1 cellular context compared by ENCODE assay signal in the genomic region with DNA sequence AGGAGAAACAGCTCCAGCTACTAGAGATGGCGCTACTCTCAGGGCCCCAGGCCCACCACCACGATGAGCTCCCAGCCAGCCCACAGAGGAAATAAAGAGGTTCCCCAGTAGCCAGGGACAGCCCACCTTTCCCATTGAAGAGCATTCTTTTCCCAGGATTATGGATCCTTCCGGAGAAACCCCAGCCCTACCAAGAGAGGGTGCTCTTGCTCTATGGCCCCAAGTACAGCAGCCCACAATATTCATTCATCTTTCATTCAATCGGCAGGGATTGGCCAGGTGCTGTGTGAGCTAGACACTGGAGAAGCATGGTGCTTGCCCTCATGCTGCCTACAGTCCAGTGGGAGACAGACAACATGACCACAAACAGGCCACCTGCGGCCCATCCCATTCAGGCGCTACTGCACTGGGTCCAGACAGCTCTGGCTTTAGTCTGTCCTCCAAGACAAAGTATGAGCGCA.
TF ChIP-seq lines count a peak whose summit lies in the region.

No MANE protein-coding gene starts in this region.

TF ChIP-seq in HepG2, 621 proteins besides CTCF, POLR2A, EP300 and RAD21 (continues in another document):
- TF ChIP-seq ZNF12 (CRISPR knock-in tag; IDR thresholded peaks at IDR 0.05) (peak; percentile 56; the same call in 1 of the 2 replicates), ARNT (IDR thresholded peaks at IDR 0.05) (no peak), GATAD1 (CRISPR knock-in tag; IDR thresholded peaks at IDR 0.05) (0 out of 2 replicates have a peak, but pooled peaks have one; percentile 23), U2AF1 (optimal IDR thresholded peaks at IDR 0.05; ENCODE audit: low read depth, low read length) (no peak), MYC (CRISPR knock-in tag; IDR thresholded peaks at IDR 0.05; ENCODE audit: borderline replicate concordance) (no peak), STAG1 (CRISPR knock-in tag; IDR thresholded peaks at IDR 0.05) (peak; percentile 94), BORCS8-MEF2B (CRISPR knock-in tag; IDR thresholded peaks at IDR 0.05) (no peak), GABPA (IDR thresholded peaks at IDR 0.05; ENCODE audit: low read depth, low read length) (no peak), GABPA (CRISPR knock-in tag; IDR thresholded peaks at IDR 0.05; ENCODE audit: low read depth) (peak; percentile 32; the same call in 1 of the 2 replicates), SAFB2 (CRISPR knock-in tag; IDR thresholded peaks at IDR 0.05; ENCODE audit: borderline replicate concordance, low read depth) (peak; percentile 31; the same call in 1 of the 2 replicates), MAZ (IDR thresholded peaks at IDR 0.05; ENCODE audit: borderline replicate concordance, low read depth, low read length) (no peak), MAZ (CRISPR knock-in tag; IDR thresholded peaks at IDR 0.05; ENCODE audit: low read depth) (peak; percentile 40; the same call in 1 of the 2 replicates), NKX3-1 (CRISPR knock-in tag; IDR thresholded peaks at IDR 0.05) (no peak), ZNF460 (CRISPR knock-in tag; IDR thresholded peaks at IDR 0.05; ENCODE audit: borderline replicate concordance) (no peak), SMC3 (IDR thresholded peaks at IDR 0.05; ENCODE audit: low read length) (peak; percentile 95), ZNF543 (CRISPR knock-in tag; IDR thresholded peaks at IDR 0.05) (no peak), FOXK1 (CRISPR knock-in tag; IDR thresholded peaks at IDR 0.05; ENCODE audit: borderline replicate concordance, low read depth) (no peak), SIN3A (IDR thresholded peaks at IDR 0.05; ENCODE audit: borderline replicate concordance, low read depth, low read length) (no peak), CCAR2 (optimal IDR thresholded peaks at IDR 0.05; ENCODE audit: low read depth, low read length) (no peak), SNRNP70 (IDR thresholded peaks at IDR 0.05; ENCODE audit: low read depth, low read length) (no peak), ZIK1 (CRISPR knock-in tag; IDR thresholded peaks at IDR 0.05; ENCODE audit: borderline replicate concordance, low read depth) (no peak), KDM1A (CRISPR knock-in tag; IDR thresholded peaks at IDR 0.05) (no peak), TCF7 (IDR thresholded peaks at IDR 0.05; ENCODE audit: low read depth) (no peak), ZNF572 (CRISPR knock-in tag; IDR thresholded peaks at IDR 0.05) (no peak), ZMYM2 (CRISPR knock-in tag; IDR thresholded peaks at IDR 0.05) (0 out of 2 replicates have a peak, but pooled peaks have one; percentile 39), SALL1 (CRISPR knock-in tag; IDR thresholded peaks at IDR 0.05) (peak; percentile 28; the same call in 1 of the 2 replicates)
- TF ChIP-seq, protein P1, sequence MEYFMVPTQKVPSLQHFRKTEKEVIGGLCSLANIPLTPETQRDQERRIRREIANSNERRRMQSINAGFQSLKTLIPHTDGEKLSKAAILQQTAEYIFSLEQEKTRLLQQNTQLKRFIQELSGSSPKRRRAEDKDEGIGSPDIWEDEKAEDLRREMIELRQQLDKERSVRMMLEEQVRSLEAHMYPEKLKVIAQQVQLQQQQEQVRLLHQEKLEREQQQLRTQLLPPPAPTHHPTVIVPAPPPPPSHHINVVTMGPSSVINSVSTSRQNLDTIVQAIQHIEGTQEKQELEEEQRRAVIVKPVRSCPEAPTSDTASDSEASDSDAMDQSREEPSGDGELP (IDR thresholded peaks at IDR 0.05; ENCODE audit: borderline replicate concordance, low read depth) = no peak
- TF ChIP-seq, protein P2, sequence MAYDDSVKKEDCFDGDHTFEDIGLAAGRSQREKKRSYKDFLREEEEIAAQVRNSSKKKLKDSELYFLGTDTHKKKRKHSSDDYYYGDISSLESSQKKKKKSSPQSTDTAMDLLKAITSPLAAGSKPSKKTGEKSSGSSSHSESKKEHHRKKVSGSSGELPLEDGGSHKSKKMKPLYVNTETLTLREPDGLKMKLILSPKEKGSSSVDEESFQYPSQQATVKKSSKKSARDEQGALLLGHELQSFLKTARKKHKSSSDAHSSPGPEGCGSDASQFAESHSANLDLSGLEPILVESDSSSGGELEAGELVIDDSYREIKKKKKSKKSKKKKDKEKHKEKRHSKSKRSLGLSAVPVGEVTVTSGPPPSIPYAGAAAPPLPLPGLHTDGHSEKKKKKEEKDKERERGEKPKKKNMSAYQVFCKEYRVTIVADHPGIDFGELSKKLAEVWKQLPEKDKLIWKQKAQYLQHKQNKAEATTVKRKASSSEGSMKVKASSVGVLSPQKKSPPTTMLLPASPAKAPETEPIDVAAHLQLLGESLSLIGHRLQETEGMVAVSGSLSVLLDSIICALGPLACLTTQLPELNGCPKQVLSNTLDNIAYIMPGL (CRISPR knock-in tag; IDR thresholded peaks at IDR 0.05; ENCODE audit: borderline replicate concordance in 1 of 2, low read depth in 1 of 2) = 0 out of 4 replicates have a peak, but pooled peaks have one; percentile 24 to 43
- TF ChIP-seq, protein P3, sequence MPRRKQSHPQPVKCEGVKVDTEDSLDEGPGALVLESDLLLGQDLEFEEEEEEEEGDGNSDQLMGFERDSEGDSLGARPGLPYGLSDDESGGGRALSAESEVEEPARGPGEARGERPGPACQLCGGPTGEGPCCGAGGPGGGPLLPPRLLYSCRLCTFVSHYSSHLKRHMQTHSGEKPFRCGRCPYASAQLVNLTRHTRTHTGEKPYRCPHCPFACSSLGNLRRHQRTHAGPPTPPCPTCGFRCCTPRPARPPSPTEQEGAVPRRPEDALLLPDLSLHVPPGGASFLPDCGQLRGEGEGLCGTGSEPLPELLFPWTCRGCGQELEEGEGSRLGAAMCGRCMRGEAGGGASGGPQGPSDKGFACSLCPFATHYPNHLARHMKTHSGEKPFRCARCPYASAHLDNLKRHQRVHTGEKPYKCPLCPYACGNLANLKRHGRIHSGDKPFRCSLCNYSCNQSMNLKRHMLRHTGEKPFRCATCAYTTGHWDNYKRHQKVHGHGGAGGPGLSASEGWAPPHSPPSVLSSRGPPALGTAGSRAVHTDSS (CRISPR knock-in tag; conservative IDR thresholded peaks at IDR 0.05) = no peak
- TF ChIP-seq, protein P4, sequence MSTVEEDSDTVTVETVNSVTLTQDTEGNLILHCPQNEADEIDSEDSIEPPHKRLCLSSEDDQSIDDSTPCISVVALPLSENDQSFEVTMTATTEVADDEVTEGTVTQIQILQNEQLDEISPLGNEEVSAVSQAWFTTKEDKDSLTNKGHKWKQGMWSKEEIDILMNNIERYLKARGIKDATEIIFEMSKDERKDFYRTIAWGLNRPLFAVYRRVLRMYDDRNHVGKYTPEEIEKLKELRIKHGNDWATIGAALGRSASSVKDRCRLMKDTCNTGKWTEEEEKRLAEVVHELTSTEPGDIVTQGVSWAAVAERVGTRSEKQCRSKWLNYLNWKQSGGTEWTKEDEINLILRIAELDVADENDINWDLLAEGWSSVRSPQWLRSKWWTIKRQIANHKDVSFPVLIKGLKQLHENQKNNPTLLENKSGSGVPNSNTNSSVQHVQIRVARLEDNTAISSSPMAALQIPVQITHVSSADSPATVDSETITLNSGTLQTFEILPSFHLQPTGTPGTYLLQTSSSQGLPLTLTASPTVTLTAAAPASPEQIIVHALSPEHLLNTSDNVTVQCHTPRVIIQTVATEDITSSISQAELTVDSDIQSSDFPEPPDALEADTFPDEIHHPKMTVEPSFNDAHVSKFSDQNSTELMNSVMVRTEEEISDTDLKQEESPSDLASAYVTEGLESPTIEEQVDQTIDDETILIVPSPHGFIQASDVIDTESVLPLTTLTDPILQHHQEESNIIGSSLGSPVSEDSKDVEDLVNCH (CRISPR knock-in tag; IDR thresholded peaks at IDR 0.05) = no peak
- TF ChIP-seq, protein P5, sequence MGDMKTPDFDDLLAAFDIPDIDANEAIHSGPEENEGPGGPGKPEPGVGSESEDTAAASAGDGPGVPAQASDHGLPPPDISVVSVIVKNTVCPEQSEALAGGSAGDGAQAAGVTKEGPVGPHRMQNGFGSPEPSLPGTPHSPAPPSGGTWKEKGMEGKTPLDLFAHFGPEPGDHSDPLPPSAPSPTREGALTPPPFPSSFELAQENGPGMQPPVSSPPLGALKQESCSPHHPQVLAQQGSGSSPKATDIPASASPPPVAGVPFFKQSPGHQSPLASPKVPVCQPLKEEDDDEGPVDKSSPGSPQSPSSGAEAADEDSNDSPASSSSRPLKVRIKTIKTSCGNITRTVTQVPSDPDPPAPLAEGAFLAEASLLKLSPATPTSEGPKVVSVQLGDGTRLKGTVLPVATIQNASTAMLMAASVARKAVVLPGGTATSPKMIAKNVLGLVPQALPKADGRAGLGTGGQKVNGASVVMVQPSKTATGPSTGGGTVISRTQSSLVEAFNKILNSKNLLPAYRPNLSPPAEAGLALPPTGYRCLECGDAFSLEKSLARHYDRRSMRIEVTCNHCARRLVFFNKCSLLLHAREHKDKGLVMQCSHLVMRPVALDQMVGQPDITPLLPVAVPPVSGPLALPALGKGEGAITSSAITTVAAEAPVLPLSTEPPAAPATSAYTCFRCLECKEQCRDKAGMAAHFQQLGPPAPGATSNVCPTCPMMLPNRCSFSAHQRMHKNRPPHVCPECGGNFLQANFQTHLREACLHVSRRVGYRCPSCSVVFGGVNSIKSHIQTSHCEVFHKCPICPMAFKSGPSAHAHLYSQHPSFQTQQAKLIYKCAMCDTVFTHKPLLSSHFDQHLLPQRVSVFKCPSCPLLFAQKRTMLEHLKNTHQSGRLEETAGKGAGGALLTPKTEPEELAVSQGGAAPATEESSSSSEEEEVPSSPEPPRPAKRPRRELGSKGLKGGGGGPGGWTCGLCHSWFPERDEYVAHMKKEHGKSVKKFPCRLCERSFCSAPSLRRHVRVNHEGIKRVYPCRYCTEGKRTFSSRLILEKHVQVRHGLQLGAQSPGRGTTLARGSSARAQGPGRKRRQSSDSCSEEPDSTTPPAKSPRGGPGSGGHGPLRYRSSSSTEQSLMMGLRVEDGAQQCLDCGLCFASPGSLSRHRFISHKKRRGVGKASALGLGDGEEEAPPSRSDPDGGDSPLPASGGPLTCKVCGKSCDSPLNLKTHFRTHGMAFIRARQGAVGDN (CRISPR knock-in tag; IDR thresholded peaks at IDR 0.05) = peak; percentile 28; the same call in 1 of the 2 replicates
- TF ChIP-seq, protein P6, sequence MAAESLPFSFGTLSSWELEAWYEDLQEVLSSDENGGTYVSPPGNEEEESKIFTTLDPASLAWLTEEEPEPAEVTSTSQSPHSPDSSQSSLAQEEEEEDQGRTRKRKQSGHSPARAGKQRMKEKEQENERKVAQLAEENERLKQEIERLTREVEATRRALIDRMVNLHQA (CRISPR knock-in tag; IDR thresholded peaks at IDR 0.05) = no peak
- TF ChIP-seq, protein P7, sequence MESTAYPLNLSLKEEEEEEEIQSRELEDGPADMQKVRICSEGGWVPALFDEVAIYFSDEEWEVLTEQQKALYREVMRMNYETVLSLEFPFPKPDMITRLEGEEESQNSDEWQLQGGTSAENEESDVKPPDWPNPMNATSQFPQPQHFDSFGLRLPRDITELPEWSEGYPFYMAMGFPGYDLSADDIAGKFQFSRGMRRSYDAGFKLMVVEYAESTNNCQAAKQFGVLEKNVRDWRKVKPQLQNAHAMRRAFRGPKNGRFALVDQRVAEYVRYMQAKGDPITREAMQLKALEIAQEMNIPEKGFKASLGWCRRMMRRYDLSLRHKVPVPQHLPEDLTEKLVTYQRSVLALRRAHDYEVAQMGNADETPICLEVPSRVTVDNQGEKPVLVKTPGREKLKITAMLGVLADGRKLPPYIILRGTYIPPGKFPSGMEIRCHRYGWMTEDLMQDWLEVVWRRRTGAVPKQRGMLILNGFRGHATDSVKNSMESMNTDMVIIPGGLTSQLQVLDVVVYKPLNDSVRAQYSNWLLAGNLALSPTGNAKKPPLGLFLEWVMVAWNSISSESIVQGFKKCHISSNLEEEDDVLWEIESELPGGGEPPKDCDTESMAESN (CRISPR knock-in tag; conservative IDR thresholded peaks at IDR 0.05) = peak; percentile 99
- TF ChIP-seq, protein P8, sequence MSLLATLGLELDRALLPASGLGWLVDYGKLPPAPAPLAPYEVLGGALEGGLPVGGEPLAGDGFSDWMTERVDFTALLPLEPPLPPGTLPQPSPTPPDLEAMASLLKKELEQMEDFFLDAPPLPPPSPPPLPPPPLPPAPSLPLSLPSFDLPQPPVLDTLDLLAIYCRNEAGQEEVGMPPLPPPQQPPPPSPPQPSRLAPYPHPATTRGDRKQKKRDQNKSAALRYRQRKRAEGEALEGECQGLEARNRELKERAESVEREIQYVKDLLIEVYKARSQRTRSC (CRISPR knock-in tag; IDR thresholded peaks at IDR 0.05; ENCODE audit: low read depth) = no peak
- TF ChIP-seq, protein P9, sequence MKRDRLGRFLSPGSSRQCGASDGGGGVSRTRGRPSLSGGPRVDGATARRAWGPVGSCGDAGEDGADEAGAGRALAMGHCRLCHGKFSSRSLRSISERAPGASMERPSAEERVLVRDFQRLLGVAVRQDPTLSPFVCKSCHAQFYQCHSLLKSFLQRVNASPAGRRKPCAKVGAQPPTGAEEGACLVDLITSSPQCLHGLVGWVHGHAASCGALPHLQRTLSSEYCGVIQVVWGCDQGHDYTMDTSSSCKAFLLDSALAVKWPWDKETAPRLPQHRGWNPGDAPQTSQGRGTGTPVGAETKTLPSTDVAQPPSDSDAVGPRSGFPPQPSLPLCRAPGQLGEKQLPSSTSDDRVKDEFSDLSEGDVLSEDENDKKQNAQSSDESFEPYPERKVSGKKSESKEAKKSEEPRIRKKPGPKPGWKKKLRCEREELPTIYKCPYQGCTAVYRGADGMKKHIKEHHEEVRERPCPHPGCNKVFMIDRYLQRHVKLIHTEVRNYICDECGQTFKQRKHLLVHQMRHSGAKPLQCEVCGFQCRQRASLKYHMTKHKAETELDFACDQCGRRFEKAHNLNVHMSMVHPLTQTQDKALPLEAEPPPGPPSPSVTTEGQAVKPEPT (CRISPR knock-in tag; IDR thresholded peaks at IDR 0.05; ENCODE audit: low read depth) = 0 out of 2 replicates have a peak, but pooled peaks have one; percentile 46
- TF ChIP-seq, protein P10, sequence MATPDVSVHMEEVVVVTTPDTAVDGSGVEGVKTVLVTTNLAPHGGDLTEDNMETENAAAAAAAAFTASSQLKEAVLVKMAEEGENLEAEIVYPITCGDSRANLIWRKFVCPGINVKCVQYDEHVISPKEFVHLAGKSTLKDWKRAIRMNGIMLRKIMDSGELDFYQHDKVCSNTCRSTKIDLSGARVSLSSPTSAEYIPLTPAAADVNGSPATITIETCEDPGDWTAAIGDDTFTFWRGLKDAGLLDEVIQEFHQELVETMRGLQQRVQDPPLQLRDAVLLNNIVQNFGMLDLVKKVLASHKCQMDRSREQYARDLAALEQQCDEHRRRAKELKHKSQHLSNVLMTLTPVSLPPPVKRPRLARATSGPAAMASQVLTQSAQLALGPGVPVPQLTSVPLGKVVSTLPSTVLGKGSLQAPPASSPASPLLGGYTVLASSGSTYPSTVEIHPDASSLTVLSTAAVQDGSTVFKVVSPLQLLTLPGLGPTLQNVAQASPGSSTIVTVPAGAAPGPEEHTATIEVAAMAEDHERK (CRISPR knock-in tag; IDR thresholded peaks at IDR 0.05; ENCODE audit: low read depth) = no peak
